ENCODE assay signal across 22 cellular contexts in the genomic region with DNA sequence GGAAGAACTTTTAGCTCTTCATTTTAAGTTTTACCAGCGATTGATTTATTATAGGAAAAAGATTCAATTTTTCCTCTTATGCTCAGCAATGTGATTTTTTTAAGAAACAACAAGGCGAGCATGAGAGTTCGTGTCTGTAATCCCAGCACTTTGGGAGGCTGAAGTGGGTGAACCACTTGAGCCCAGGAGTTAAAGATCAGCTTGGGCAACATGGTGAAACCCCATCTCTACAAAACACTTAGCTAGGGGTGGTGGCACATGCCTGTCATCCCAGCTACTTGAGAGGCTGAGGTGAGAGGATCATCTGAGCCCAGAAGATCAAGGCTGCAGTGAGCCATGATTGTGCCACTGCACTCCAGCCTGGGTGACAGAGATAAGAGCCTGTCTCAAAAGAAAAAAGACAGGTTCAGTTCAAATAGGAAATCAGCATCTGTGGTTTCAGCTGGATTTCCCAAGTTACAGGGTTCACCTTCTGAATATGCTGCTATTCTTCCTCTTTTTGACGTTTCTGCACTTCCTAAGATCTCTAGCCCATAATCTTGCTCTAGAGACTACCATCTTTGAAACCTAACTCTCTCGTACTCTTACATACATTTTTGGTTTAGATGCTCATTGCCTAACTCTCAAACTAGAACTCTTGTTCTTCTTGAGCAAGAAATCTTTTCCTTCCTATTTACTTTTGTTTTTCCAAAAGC.
DNase-seq lines count a peak whose midpoint lies in the region; ATAC-seq and TF ChIP-seq lines count a peak whose summit lies in the region.
"Had no signal": no experiment of that assay in that cellular context is flagged by ENCODE, and none has a peak within 500 bp of the region (broad histone marks: within the 10 kb centered on the region; RNA-seq: fewer than 3 reads in every experiment).

No MANE protein-coding gene starts in this region.

- intact Hi-C loops in CD14-positive monocyte (cut with micrococcal nuclease) (no loop called here), aorta (cut with DNase I) (no loop called here), mammary epithelial cell (cut with micrococcal nuclease) (no loop called here)

- H3K27ac Mint-ChIP-seq in CD14-positive monocyte, result peak overlapping the region; percentile 2 to 72 (median 55)
- H3K27ac Mint-ChIP-seq: activated CD4-positive, alpha-beta memory T cell treated with anti-CD3 and anti-CD28 coated beads, Interleukin-2, amount 10 ng/mL, durations not matched to agents 7 days and 5 days; activated naive CD8-positive, alpha-beta T cell treated with anti-CD3 and anti-CD28 coated beads for 36 hours; naive B cell had no signal

- CTCF ChIA-PET in mammary epithelial cell (lab: Charles Lee; ENCODE audit: low non-redundant PET), result no interaction called here

- no peaks in the 10 kb centered on the region for H3K79me2 ChIP-seq in mammary epithelial cell (ENCODE audit: insufficient read depth, low read length)

- H3K4me1 ChIP-seq in lung (ENCODE audit: control insufficient read depth in 2 of 2, insufficient read depth in 2 of 2, low read length in 2 of 2) (no peaks in the 10 kb centered on the region), aorta (ENCODE audit: control insufficient read depth in 1 of 2, insufficient read depth in 2 of 2, low read length in 2 of 2) (peaks cover 0 to 2% of the 10 kb centered on the region in 2 donors), mammary epithelial cell (ENCODE audit: insufficient read depth, low read length) (no peaks in the 10 kb centered on the region)

- peaks cover 43% of the 10 kb centered on the region for H3K4me1 Mint-ChIP-seq in CD14-positive monocyte
- H3K4me1 Mint-ChIP-seq: activated CD4-positive, alpha-beta memory T cell treated with anti-CD3 and anti-CD28 coated beads, Interleukin-2, amount 10 ng/mL, durations not matched to agents 7 days and 5 days; activated naive CD8-positive, alpha-beta T cell treated with anti-CD3 and anti-CD28 coated beads for 36 hours; naive B cell had no signal

- no peaks in the 10 kb centered on the region for H3K27me3 Mint-ChIP-seq in CD14-positive monocyte (ENCODE audit: low read depth in 3 of 3)

- peaks cover 0 to 3% (median 0%) of the 10 kb centered on the region in 7 donors for H3K9me3 Mint-ChIP-seq in CD14-positive monocyte
- H3K9me3 Mint-ChIP-seq: activated CD4-positive, alpha-beta memory T cell treated with anti-CD3 and anti-CD28 coated beads, Interleukin-2, amount 10 ng/mL, durations not matched to agents 7 days and 5 days; activated naive CD8-positive, alpha-beta T cell treated with anti-CD3 and anti-CD28 coated beads for 36 hours had no signal

- no peak overlapping the region for H3K4me2 ChIP-seq in mammary epithelial cell (ENCODE audit: insufficient read depth, low read depth, low read length)

- H3K27me3 ChIP-seq in lung (ENCODE audit: control insufficient read depth, insufficient read depth) (no peaks in the 10 kb centered on the region), aorta (ENCODE audit: control insufficient read depth in 1 of 2, insufficient read depth in 2 of 2, low read length in 1 of 2) (no peaks in the 10 kb centered on the region), H7 (ENCODE audit: control insufficient read depth, insufficient read depth, low read length) (no peaks in the 10 kb centered on the region), mammary epithelial cell (ENCODE audit: insufficient read depth, low read length) (no peaks in the 10 kb centered on the region)
- H3K27me3 ChIP-seq: suprapubic skin had no signal

- no peak overlapping the region for H3K27ac ChIP-seq in lung (ENCODE audit: low read depth in 1 of 2, low read length in 1 of 2)
- H3K27ac ChIP-seq in aorta (ENCODE audit: low read depth in 1 of 2, low read length in 2 of 2), result peak overlapping the region in 1 of 2 donors; percentile 43
- H3K27ac ChIP-seq in mammary epithelial cell (ENCODE audit: insufficient read depth, low read depth, low read length), result no peak overlapping the region
- H3K27ac ChIP-seq: epithelial cell of prostate, skin epidermis, suprapubic skin had no signal

- BruUV-seq in mammary epithelial cell (replicated peaks; lab: Mats Ljungman, UMichigan), result no TSS peak

- no peak for DNase-seq in CD14-positive monocyte (ENCODE audit: low spot score)
- DNase-seq in MV-4-11 (lab: John Stamatoyannopoulos, UW), result peak; percentile 88
- peak; percentile 62 for DNase-seq in SKM-1 (lab: John Stamatoyannopoulos, UW; ENCODE audit: unreplicated experiment)
- no peak for DNase-seq in lung (ENCODE audit: low spot score)
- no peak for DNase-seq in aorta
- DNase-seq in foreskin melanocyte, result no peak
- no peak for DNase-seq in H7
- DNase-seq in mammary epithelial cell, result no peak
- DNase-seq: activated CD4-positive, alpha-beta memory T cell treated with anti-CD3 and anti-CD28 coated beads, Interleukin-2, amount 10 ng/mL, durations not matched to agents 7 days and 5 days; activated CD4-positive, CD25-positive, alpha-beta regulatory T cell treated with anti-CD3 and anti-CD28 coated beads, Interleukin-2, amount 50 U/mL, for 72 hours; activated effector memory CD4-positive, alpha-beta T cell treated with Interleukin-2 at 50 U/mL for 16 hours; activated naive CD8-positive, alpha-beta T cell treated with anti-CD3 and anti-CD28 coated beads for 36 hours; Calu3; naive B cell; NCI-H146; NCI-H2171; NCI-H526; stimulated activated CD4-positive, alpha-beta T cell treated with anti-CD3 and anti-CD28 coated beads, Interleukin-2, amount 100 ng/mL, for 24 hours had no signal

- dilution Hi-C loops in mammary epithelial cell (cut with HindIII; ENCODE audit: low sequenced_read_pairs), result no loop called here

- no peaks in the 10 kb centered on the region for H3K36me3 Mint-ChIP-seq in CD14-positive monocyte
- H3K36me3 Mint-ChIP-seq: activated naive CD8-positive, alpha-beta T cell treated with anti-CD3 and anti-CD28 coated beads for 36 hours; naive B cell had no signal

- no peak overlapping the region for H3K9ac ChIP-seq in mammary epithelial cell (ENCODE audit: insufficient read depth, low read length)

- no peak overlapping the region for H2AFZ ChIP-seq in mammary epithelial cell (ENCODE audit: low read depth, low read length)

- TF ChIP-seq CTCF in CD14-positive monocyte (IDR thresholded peaks at IDR 0.05) (no peak), lung (IDR thresholded peaks at IDR 0.05; ENCODE audit: control extremely low read depth, extremely low read depth) (no peak), mammary epithelial cell (conservative IDR thresholded peaks at IDR 0.05 in 1 of 2, IDR thresholded peaks at IDR 0.05 in 1 of 2; ENCODE audit: extremely low read depth in 1 of 2, insufficient read depth in 1 of 2, low read depth in 1 of 2, low read length in 2 of 2) (no peak)

- 44 to 53% methylated on average over 5 of the region's 5 CpGs for WGBS in lung, 2 donors
- 52% methylated on average over 5 of the region's 5 CpGs for WGBS in aorta, 2 donors
- 69% methylated on average over 5 of the region's 5 CpGs for WGBS in mammary epithelial cell (ENCODE audit: low coverage, missing lambda C conversion rate)

- H3K9me3 ChIP-seq in lung (ENCODE audit: control insufficient read depth in 2 of 2, insufficient read depth in 1 of 2, low read length in 1 of 2) (no peaks in the 10 kb centered on the region), aorta (ENCODE audit: control insufficient read depth, low read length) (peaks cover 2% of the 10 kb centered on the region), mammary epithelial cell (replicated peaks; ENCODE audit: insufficient read depth, low read length) (no peaks in the 10 kb centered on the region)
- H3K9me3 ChIP-seq: suprapubic skin had no signal

- peak overlapping the region in 1 of 2 donors; percentile 40 for H3K4me3 Mint-ChIP-seq in CD14-positive monocyte
- H3K4me3 Mint-ChIP-seq: activated CD4-positive, alpha-beta memory T cell treated with anti-CD3 and anti-CD28 coated beads, Interleukin-2, amount 10 ng/mL, durations not matched to agents 7 days and 5 days; activated naive CD8-positive, alpha-beta T cell treated with anti-CD3 and anti-CD28 coated beads for 36 hours; naive B cell had no signal

- in situ Hi-C loops in mammary epithelial cell (cut with MboI; ENCODE audit: low sequenced_read_pairs in 2 of 2), result no loop called here

- H3K36me3 ChIP-seq in lung (ENCODE audit: control insufficient read depth in 2 of 2, insufficient read depth in 2 of 2, low read length in 2 of 2), result no peaks in the 10 kb centered on the region
- no peaks in the 10 kb centered on the region for H3K36me3 ChIP-seq in aorta (ENCODE audit: control insufficient read depth in 1 of 2, insufficient read depth in 2 of 2, low read length in 1 of 2)
- no peaks in the 10 kb centered on the region for H3K36me3 ChIP-seq in H7 (replicated peaks; ENCODE audit: control insufficient read depth, insufficient read depth, low read length)
- no peaks in the 10 kb centered on the region for H3K36me3 ChIP-seq in mammary epithelial cell (ENCODE audit: insufficient read depth, low read length)
- H3K36me3 ChIP-seq: suprapubic skin had no signal

- no peaks in the 10 kb centered on the region for H4K20me1 ChIP-seq in mammary epithelial cell (ENCODE audit: insufficient read depth, low read length)

- ATAC-seq in lung (ENCODE audit: insufficient read depth, low FRiP score), result peak; percentile 41
- no peak for ATAC-seq in aorta (ENCODE audit: low FRiP score)
- ATAC-seq: HCT116 had no signal

- H3K4me3 ChIP-seq in lung (no peak overlapping the region), aorta (ENCODE audit: low read length in 2 of 2) (no peak overlapping the region), H7 (ENCODE audit: insufficient read depth, low read depth, low read length) (no peak overlapping the region), mammary epithelial cell (replicated peaks in 1 of 3; ENCODE audit: insufficient read depth in 1 of 3, low read depth in 2 of 3, low read length in 3 of 3) (no peak overlapping the region)
- H3K4me3 ChIP-seq: skin epidermis, suprapubic skin had no signal

Comparison
In these comparisons a context has a peak if more than half of its experiments do, and no peak if none do; other contexts are left out.
1. DNase-seq: peak in MV-4-11 (single experiment) and SKM-1 (single experiment); none in CD14-positive monocyte (single experiment), lung (single experiment), aorta (0 of 2), foreskin melanocyte (single experiment), H7 (single experiment) and mammary epithelial cell (single experiment).